Comparison of ENCODE assay signal across 18 cellular contexts in the genomic region with DNA sequence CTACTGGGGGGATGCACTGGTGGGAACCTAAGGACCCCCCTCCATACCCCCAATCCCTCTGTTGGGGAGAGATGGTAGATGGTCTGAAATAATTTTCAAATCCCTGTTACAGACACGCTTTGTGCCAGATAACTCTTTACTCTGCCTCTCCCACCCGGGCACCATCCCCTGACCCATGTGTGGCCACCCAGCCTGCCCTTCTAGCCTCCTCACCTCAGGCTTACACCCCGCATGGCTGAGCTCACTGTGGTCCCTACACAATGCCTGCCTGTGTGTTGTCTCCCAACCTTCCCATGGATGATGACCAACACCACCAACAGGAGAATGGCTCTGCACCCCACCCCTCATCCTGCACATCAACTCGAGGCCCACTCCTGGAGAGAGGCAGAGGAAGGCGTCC. TPM values are rescaled to one million over a fixed set of nuclear protein-coding genes. Genes with fewer than 3 reads are reported as not detected.
DNase-seq lines count a peak whose midpoint lies in the region; ATAC-seq and TF ChIP-seq lines count a peak whose summit lies in the region.
"Had no signal": no experiment of that assay in that cellular context is flagged by ENCODE, and none has a peak within 500 bp of the region (broad histone marks: within the 10 kb centered on the region; RNA-seq: fewer than 3 reads in every experiment).

No MANE protein-coding gene starts in this region.

- no peak for ATAC-seq in stimulated activated naive CD8-positive, alpha-beta T cell treated with anti-CD3 and anti-CD28 coated beads, Interleukin-15, amount 100 ng/mL, for 72 hours
- no peak for ATAC-seq in stimulated activated naive CD8-positive, alpha-beta T cell treated with anti-CD3 and anti-CD28 coated beads, Interleukin-15, Interleukin-2, amounts not matched to agents 100 U/mL and 50 U/mL, for 24 hours
- no peak for ATAC-seq in gastroesophageal sphincter

- H3K27me3 ChIP-seq in gastroesophageal sphincter: peaks cover 23% of the 10 kb centered on the region
- H3K27me3 ChIP-seq in rectal smooth muscle tissue (ENCODE audit: control insufficient read depth, insufficient read depth, low read length): peaks cover 2% of the 10 kb centered on the region

- H3K27ac Mint-ChIP-seq in stimulated activated naive CD8-positive, alpha-beta T cell treated with anti-CD3 and anti-CD28 coated beads, Interleukin-15, amount 100 ng/mL, for 72 hours: no peak overlapping the region
- H3K27ac Mint-ChIP-seq: activated naive CD4-positive, alpha-beta T cell treated with anti-CD3 and anti-CD28 coated beads for 36 hours; mesothelial cell of epicardium; T-helper 2 cell treated with Interferon-gamma antibody and Interleukin-4, amounts not matched to agents 5 μg/mL and 100 μg/mL, for 36 hours; WTC11 had no signal

- peak overlapping the region; percentile 24 to 48 for H3K4me3 ChIP-seq in gastroesophageal sphincter
- peak overlapping the region; percentile 57 for H3K4me3 ChIP-seq in rectal smooth muscle tissue (ENCODE audit: low read length)
- H3K4me3 ChIP-seq: HAP-1 had no signal

- 75 to 84% methylated on average over 3 of the region's 5 CpGs for WGBS in gastroesophageal sphincter (ENCODE audit: low coverage in 1 of 2), 2 donors

- no peaks in the 10 kb centered on the region for H3K9me3 ChIP-seq in gastroesophageal sphincter
- H3K9me3 ChIP-seq: BLaER1 treated with 17β-estradiol and CSF1 and Interleukin-3, amounts not matched to agents 10 nM and 100 nM; HAP-1 had no signal

- H3K36me3 ChIP-seq in gastroesophageal sphincter: peaks cover 0 to 5% of the 10 kb centered on the region in 2 donors
- H3K36me3 ChIP-seq in rectal smooth muscle tissue (ENCODE audit: control insufficient read depth, insufficient read depth, low read length): no peaks in the 10 kb centered on the region
- H3K36me3 ChIP-seq: BLaER1 treated with 17β-estradiol and CSF1 and Interleukin-3, amounts not matched to agents 10 nM and 100 nM had no signal

- TF ChIP-seq POLR2A in gastroesophageal sphincter (IDR thresholded peaks at IDR 0.05): no peak

- H3K27me3 Mint-ChIP-seq in stimulated activated naive CD8-positive, alpha-beta T cell treated with anti-CD3 and anti-CD28 coated beads, Interleukin-15, amount 100 ng/mL, for 72 hours: peaks cover 20% of the 10 kb centered on the region

- in situ Hi-C loops in GM13977 (cut with MboI; ENCODE audit: low pct_unique_long_range_greater_than_20kb, low sequenced_read_pairs, unreplicated experiment): no loop called here

- H3K27ac ChIP-seq in gastroesophageal sphincter: peak overlapping the region; percentile 93 to 99 (median 98)
- peak overlapping the region; percentile 99 for H3K27ac ChIP-seq in rectal smooth muscle tissue (ENCODE audit: low read depth, low read length)
- H3K27ac ChIP-seq: BLaER1 treated with 17β-estradiol and CSF1 and Interleukin-3, amounts not matched to agents 10 nM and 100 nM had no signal

- H3K4me3 Mint-ChIP-seq in stimulated activated naive CD8-positive, alpha-beta T cell treated with anti-CD3 and anti-CD28 coated beads, Interleukin-15, amount 100 ng/mL, for 72 hours: peak overlapping the region; percentile 70 to 83
- H3K4me3 Mint-ChIP-seq: activated naive CD4-positive, alpha-beta T cell treated with anti-CD3 and anti-CD28 coated beads for 36 hours; mesothelial cell of epicardium; T-helper 2 cell treated with Interferon-gamma antibody and Interleukin-4, amounts not matched to agents 5 μg/mL and 100 μg/mL, for 36 hours; WTC11 had no signal

- peak overlapping the region; percentile 49 for H3K9ac ChIP-seq in rectal smooth muscle tissue (ENCODE audit: low read length)

- no peaks in the 10 kb centered on the region for H3K9me3 Mint-ChIP-seq in stimulated activated naive CD8-positive, alpha-beta T cell treated with anti-CD3 and anti-CD28 coated beads, Interleukin-15, amount 100 ng/mL, for 72 hours
- H3K9me3 Mint-ChIP-seq: activated naive CD4-positive, alpha-beta T cell treated with anti-CD3 and anti-CD28 coated beads for 36 hours; mesothelial cell of epicardium; T-helper 2 cell treated with Interferon-gamma antibody and Interleukin-4, amounts not matched to agents 5 μg/mL and 100 μg/mL, for 36 hours; WTC11 had no signal

- TF ChIP-seq CTCF in gastroesophageal sphincter (IDR thresholded peaks at IDR 0.05) (no peak), GM13977 (IDR thresholded peaks at IDR 0.05; ENCODE audit: extremely low read depth, insufficient read depth, missing control alignments) (no peak)

- no peak for DNase-seq in stimulated activated naive CD8-positive, alpha-beta T cell treated with anti-CD3 and anti-CD28 coated beads, Interleukin-15, amount 100 ng/mL, for 72 hours
- no peak for DNase-seq in stimulated activated naive CD8-positive, alpha-beta T cell treated with anti-CD3 and anti-CD28 coated beads, Interleukin-15, Interleukin-2, amounts not matched to agents 100 U/mL and 50 U/mL, for 24 hours
- DNase-seq in NCI-H187 treated with DMSO at 0.1 percent for 48 hours (lab: John Stamatoyannopoulos, UW) (no peak), NCI-H526 (lab: John Stamatoyannopoulos, UW) (no peak), GM19238 (ENCODE audit: insufficient read length, low spot score) (no peak), GM13977 (ENCODE audit: low spot score) (no peak)
- DNase-seq: activated naive CD4-positive, alpha-beta T cell treated with anti-CD3 and anti-CD28 coated beads for 36 hours; effector CD4-positive, alpha-beta T cell; erythroblast; NCI-H1694; NCI-H2171 treated with DMSO at 0.1 percent for 48 hours had no signal

- TF ChIP-seq EP300 in gastroesophageal sphincter (IDR thresholded peaks at IDR 0.05): no peak

- H3K4me1 ChIP-seq in gastroesophageal sphincter (peaks cover 0 to 100% (median 24%) of the 10 kb centered on the region in 3 donors), rectal smooth muscle tissue (ENCODE audit: control insufficient read depth, insufficient read depth, low read length) (peaks cover 75% of the 10 kb centered on the region)
- H3K4me1 ChIP-seq: HAP-1 had no signal

- peaks cover 66% of the 10 kb centered on the region for H3K4me1 Mint-ChIP-seq in stimulated activated naive CD8-positive, alpha-beta T cell treated with anti-CD3 and anti-CD28 coated beads, Interleukin-15, amount 100 ng/mL, for 72 hours

RNA-seq across cellular contexts. Expression of gene SPEG, which starts 15.0 kb away (rescaled TPM):
- total RNA-seq in gastroesophageal sphincter: 100 to 1,000 TPM in 3 of 4 donors, 10 to 100 TPM in 1; 90.2 to 307 (median 214) TPM

RNA-seq across cellular contexts. Expression of gene DES, which starts 31.4 kb away (rescaled TPM):
- total RNA-seq in gastroesophageal sphincter: over 10,000 TPM; 10,852 to 31,720 (median 15,007) TPM
- total RNA-seq: activated naive CD4-positive, alpha-beta T cell treated with anti-CD3 and anti-CD28 coated beads for 36 hours had no signal

RNA-seq across cellular contexts. Expression of gene GMPPA, which starts 49.1 kb away (rescaled TPM):
- 10 to 100 TPM; 11.3 to 26.4 (median 14.2) TPM for total RNA-seq in gastroesophageal sphincter
